In the genomic region with DNA sequence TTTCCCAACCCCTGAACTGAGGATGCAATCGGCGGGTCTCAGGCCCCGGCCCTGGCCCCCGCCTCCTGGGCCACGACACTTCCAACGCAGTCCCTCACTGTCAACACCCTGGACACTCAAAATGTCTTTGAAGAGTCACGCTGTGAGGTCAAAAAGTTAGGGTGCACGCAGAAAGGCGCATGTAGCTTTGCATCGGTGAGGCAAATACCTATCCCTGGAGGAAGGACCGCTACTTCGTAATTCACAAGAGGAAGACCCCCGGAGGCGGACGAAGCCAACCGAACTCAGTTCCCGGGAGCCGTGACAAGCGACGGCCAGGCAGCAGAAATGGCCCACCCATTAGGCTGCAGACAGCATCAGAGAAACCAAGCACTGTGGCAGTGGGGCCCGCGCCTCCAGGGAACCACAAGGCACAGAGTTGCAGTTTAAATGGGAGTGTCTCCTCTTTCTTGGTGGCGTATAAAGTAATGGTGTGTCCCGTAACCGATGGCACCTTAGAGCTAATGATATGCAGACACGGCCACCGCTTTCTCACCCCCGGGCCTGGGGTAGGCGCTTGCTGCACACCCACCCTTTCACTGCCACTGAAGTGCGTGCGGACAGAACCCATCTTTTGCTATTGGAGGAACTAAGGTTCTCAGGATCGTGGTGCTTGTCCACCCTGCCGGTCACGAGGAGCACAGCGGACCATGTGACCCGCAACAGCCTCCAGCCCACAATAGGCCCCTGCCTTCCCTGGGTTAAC, we compare ENCODE assay signal across 25 cellular contexts. TPM values are rescaled to one million over a fixed set of nuclear protein-coding genes. Genes with fewer than 3 reads are reported as not detected.
DNase-seq lines count a peak whose midpoint lies in the region; ATAC-seq and TF ChIP-seq lines count a peak whose summit lies in the region.
"Had no signal": no experiment of that assay in that cellular context is flagged by ENCODE, and none has a peak within 500 bp of the region (broad histone marks: within the 10 kb centered on the region; RNA-seq: fewer than 3 reads in every experiment).

No MANE protein-coding gene starts in this region.

- peaks cover 15% of the 10 kb centered on the region for H3K27me3 ChIP-seq in lower lobe of right lung (ENCODE audit: low read depth)

- H3K4me1 ChIP-seq in lower lobe of right lung: no peaks in the 10 kb centered on the region

- intact Hi-C loops in Right ventricle myocardium superior (cut with DNase I): no loop called here
- intact Hi-C loops in cardiac septum (cut with DNase I): no loop called here
- intact Hi-C loops in lower lobe of right lung (cut with DNase I): no loop called here

- no peak for TF ChIP-seq CTCF in lower lobe of right lung (IDR thresholded peaks at IDR 0.05)
- no peak for TF ChIP-seq CTCF in GM10248 (IDR thresholded peaks at IDR 0.05; ENCODE audit: control extremely low read depth, extremely low read depth, low read depth, missing control alignments)

- H3K27ac ChIP-seq in lower lobe of right lung: no peak overlapping the region
- H3K27ac ChIP-seq: GM23248 had no signal

- ATAC-seq in Right ventricle myocardium superior (ENCODE audit: poor library complexity) (no peak), lower lobe of right lung (no peak)
- ATAC-seq: GM12878 had no signal

- no peak overlapping the region for H3K4me3 ChIP-seq in lower lobe of right lung
- H3K4me3 ChIP-seq: GM12878, GM23248 had no signal

- H3K36me3 ChIP-seq in lower lobe of right lung: no peaks in the 10 kb centered on the region

- CTCF ChIA-PET in GM10248 (lab: Yijun Ruan, JAX): no interaction called here

- H3K9me3 ChIP-seq in lower lobe of right lung: no peaks in the 10 kb centered on the region

- peak; percentile 34 for DNase-seq in Right ventricle myocardium superior
- DNase-seq in cardiac septum (ENCODE audit: low spot score): no peak
- peak; percentile 31 for DNase-seq in foreskin melanocyte
- peak; percentile 25 for DNase-seq in lower lobe of right lung
- DNase-seq in T-helper 9 cell: no peak
- no peak for DNase-seq in activated T-cell treated with anti-CD3 and anti-CD28 coated beads for 4 hours
- DNase-seq in stimulated activated CD4-positive, alpha-beta T cell treated with anti-CD3 and anti-CD28 coated beads, Interleukin-4, amount 100 ng/mL, for 24 hours: no peak
- no peak for DNase-seq in GM10248 (ENCODE audit: extremely low spot score)
- DNase-seq: 8988T; CD4-positive, CD25-positive, alpha-beta regulatory T cell; COR-L47; DMS 273 treated with DMSO at 0.1 percent for 48 hours; GDM1; GM23248; KG1; MV-4-11; NCI-H1417; NCI-H187; NCI-H2107; NCI-H510A; NCI-H774; OCI-M1; SHP77 treated with DMSO at 0.1 percent for 48 hours had no signal

- POLR2A ChIA-PET in GM10248 (lab: Yijun Ruan, JAX): no interaction called here

RNA-seq across cellular contexts. Expression of gene ADAMTS2, which starts 9.0 kb away (rescaled TPM):
- total RNA-seq in Right ventricle myocardium superior (3.6 TPM), cardiac septum (5.9 TPM), lower lobe of right lung (13.0 TPM)
- total RNA-seq: B cell; CD4-positive, CD25-positive, alpha-beta regulatory T cell had no signal

Comparison
In these comparisons a context has a peak if more than half of its experiments do, and no peak if none do; other contexts are left out.
1. DNase-seq: peak in Right ventricle myocardium superior (single experiment), foreskin melanocyte (single experiment) and lower lobe of right lung (single experiment); none in cardiac septum (single experiment), T-helper 9 cell (single experiment), activated T-cell treated with anti-CD3 and anti-CD28 coated beads for 4 hours (single experiment), stimulated activated CD4-positive, alpha-beta T cell treated with anti-CD3 and anti-CD28 coated beads, Interleukin-4, amount 100 ng/mL, for 24 hours (single experiment) and GM10248 (single experiment).